ENCODE assay signal across 8 cellular contexts in the genomic region with DNA sequence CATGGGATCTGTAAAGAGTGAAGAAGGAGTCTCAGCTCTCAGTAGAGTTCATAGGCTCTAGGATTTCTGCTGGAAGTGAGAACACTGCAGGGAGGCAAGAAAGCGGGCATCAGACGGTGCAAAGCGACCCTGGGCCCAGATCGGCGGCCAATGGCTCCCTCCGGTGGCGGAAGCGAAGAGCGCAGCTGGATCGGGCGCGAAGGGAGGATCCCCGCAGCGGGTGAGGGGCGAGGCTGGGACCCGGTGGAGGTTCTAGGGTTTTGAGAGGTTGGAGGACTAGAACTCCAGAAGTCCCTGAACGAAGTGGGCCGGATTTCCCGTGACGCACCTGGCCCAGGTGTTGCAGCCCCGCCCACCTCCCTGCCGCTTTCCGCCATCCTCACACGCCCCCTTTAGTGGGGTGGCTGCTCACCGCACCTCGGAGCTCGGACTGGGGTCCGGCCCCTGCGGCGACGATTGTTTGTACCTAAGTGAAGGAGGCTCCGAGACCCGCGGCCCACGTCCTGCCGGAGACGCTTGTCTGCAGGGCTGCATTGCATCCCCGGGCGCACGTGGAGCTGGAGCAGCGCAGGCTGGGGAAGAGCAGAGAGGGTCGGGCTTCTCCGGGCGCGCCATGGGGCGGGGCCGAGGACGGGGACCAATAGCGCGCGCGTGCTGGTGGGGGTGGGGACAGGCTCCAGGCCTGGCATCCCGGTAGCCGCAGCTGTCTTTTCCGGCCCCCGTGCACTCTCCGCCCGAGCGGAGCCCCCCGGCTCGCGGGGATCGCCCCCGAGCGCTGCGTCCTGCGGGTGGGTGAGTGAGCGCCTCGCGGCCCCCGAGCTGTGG. TPM values are rescaled to one million over a fixed set of nuclear protein-coding genes. Genes with fewer than 3 reads are reported as not detected.
DNase-seq lines count a peak whose midpoint lies in the region; ATAC-seq and TF ChIP-seq lines count a peak whose summit lies in the region.

A gene with protein sequence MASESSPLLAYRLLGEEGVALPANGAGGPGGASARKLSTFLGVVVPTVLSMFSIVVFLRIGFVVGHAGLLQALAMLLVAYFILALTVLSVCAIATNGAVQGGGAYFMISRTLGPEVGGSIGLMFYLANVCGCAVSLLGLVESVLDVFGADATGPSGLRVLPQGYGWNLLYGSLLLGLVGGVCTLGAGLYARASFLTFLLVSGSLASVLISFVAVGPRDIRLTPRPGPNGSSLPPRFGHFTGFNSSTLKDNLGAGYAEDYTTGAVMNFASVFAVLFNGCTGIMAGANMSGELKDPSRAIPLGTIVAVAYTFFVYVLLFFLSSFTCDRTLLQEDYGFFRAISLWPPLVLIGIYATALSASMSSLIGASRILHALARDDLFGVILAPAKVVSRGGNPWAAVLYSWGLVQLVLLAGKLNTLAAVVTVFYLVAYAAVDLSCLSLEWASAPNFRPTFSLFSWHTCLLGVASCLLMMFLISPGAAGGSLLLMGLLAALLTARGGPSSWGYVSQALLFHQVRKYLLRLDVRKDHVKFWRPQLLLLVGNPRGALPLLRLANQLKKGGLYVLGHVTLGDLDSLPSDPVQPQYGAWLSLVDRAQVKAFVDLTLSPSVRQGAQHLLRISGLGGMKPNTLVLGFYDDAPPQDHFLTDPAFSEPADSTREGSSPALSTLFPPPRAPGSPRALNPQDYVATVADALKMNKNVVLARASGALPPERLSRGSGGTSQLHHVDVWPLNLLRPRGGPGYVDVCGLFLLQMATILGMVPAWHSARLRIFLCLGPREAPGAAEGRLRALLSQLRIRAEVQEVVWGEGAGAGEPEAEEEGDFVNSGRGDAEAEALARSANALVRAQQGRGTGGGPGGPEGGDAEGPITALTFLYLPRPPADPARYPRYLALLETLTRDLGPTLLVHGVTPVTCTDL (plus strand): TSS at position 666 of the 825 bp plus-strand sequence. CDS start 1,485 bp downstream, outside the sequence.

- H3K27ac ChIP-seq in Peyer's patch (peak within 1 kb of the TSS; percentile 54 to 89 (median 68)), esophagus muscularis mucosa (replicated peaks in 1 of 4) (peak within 1 kb of the TSS; percentile 76 to 89 (median 82)), muscle layer of duodenum (ENCODE audit: low read length) (peak within 1 kb of the TSS; percentile 16)

- WGBS in esophagus muscularis mucosa = 0% methylated on average over 9 of the region's 71 CpGs

- peaks cover 0 to 9% (median 0%) of the 10 kb centered on the region in 3 donors for H3K36me3 ChIP-seq in Peyer's patch
- H3K36me3 ChIP-seq in esophagus muscularis mucosa = peaks cover 0 to 25% (median 6%) of the 10 kb centered on the region in 4 donors
- peaks cover 0 to 6% of the 10 kb centered on the region in 2 donors for H3K36me3 ChIP-seq in muscle layer of duodenum (ENCODE audit: control insufficient read depth in 1 of 2, insufficient read depth in 2 of 2, low read length in 2 of 2)

- no peaks in the 10 kb centered on the region for H3K9me3 ChIP-seq in Peyer's patch
- no peaks in the 10 kb centered on the region for H3K9me3 ChIP-seq in esophagus muscularis mucosa
- no peaks in the 10 kb centered on the region for H3K9me3 ChIP-seq in muscle layer of duodenum (ENCODE audit: control insufficient read depth in 1 of 2, low read length in 2 of 2)

- no peaks in the 10 kb centered on the region for H3K27me3 Mint-ChIP-seq in activated T-cell treated with anti-CD3 and anti-CD28 coated beads, Interleukin-2, amount 50 U/mL, for 4 hours (ENCODE audit: low read depth)

- peaks cover 6% of the 10 kb centered on the region for H3K36me3 Mint-ChIP-seq in activated T-cell treated with anti-CD3 and anti-CD28 coated beads, Interleukin-2, amount 50 U/mL, for 4 hours (ENCODE audit: insufficient read depth)

- peak; percentile 95 for ATAC-seq in GM21529 (IDR thresholded peaks at IDR 0.05; ENCODE audit: unreplicated experiment)
- peak; percentile 98 to 99 for ATAC-seq in activated T-cell treated with anti-CD3 and anti-CD28 coated beads, Interleukin-2, amount 50 U/mL, for 4 hours

- H3K4me1 ChIP-seq in Peyer's patch (peaks cover 0 to 11% (median 0%) of the 10 kb centered on the region in 4 donors), esophagus muscularis mucosa (peaks cover 8 to 26% (median 25%) of the 10 kb centered on the region in 4 donors), muscle layer of duodenum (ENCODE audit: control insufficient read depth in 1 of 2, insufficient read depth in 2 of 2, low read length in 2 of 2) (peaks cover 5 to 18% of the 10 kb centered on the region in 2 donors)

- peaks cover 12% of the 10 kb centered on the region for H3K4me1 Mint-ChIP-seq in activated T-cell treated with anti-CD3 and anti-CD28 coated beads, Interleukin-2, amount 50 U/mL, for 4 hours (ENCODE audit: low read depth)

- TF ChIP-seq EP300 in esophagus muscularis mucosa (IDR thresholded peaks at IDR 0.05) = no peak

- peak within 1 kb of the TSS; percentile 59 to 89 (median 82) for H3K4me3 ChIP-seq in Peyer's patch
- H3K4me3 ChIP-seq in esophagus muscularis mucosa = peak within 1 kb of the TSS; percentile 75 to 84 (median 78)
- H3K4me3 ChIP-seq in muscle layer of duodenum (ENCODE audit: low read depth in 1 of 2, low read length in 2 of 2) = peak within 1 kb of the TSS; percentile 80 to 86

- intact Hi-C loops in esophagus muscularis mucosa (cut with DNase I) = loop anchor here (1.0 to 10.0 kb wide), 3 partner anchors 53 to 247 kb away; partner anchors contain the start of genes PCOLCE and POP7

- peak within 1 kb of the TSS; percentile 81 for H3K4me3 Mint-ChIP-seq in activated T-cell treated with anti-CD3 and anti-CD28 coated beads, Interleukin-2, amount 50 U/mL, for 4 hours

- H3K27me3 ChIP-seq in Peyer's patch (no peaks in the 10 kb centered on the region), esophagus muscularis mucosa (no peaks in the 10 kb centered on the region), muscle layer of duodenum (ENCODE audit: low read depth, low read length) (no peaks in the 10 kb centered on the region)

- no peaks in the 10 kb centered on the region for H3K9me3 Mint-ChIP-seq in activated T-cell treated with anti-CD3 and anti-CD28 coated beads, Interleukin-2, amount 50 U/mL, for 4 hours

- DNase-seq in DMS 273 treated with DMSO at 0.1 percent for 48 hours (lab: John Stamatoyannopoulos, UW) (peak; percentile 86), KG1 (lab: John Stamatoyannopoulos, UW) (peak; percentile 9), Peyer's patch (peak; percentile 90 to 96 (median 95)), esophagus muscularis mucosa (ENCODE audit: extremely low spot score) (peak; percentile 96)
- DNase-seq in activated T-cell treated with anti-CD3 and anti-CD28 coated beads, Interleukin-2, amount 50 U/mL, for 4 hours = peak; percentile 82
- peak; percentile 74 for DNase-seq in stimulated activated CD8-positive, alpha-beta memory T cell treated with anti-CD3 and anti-CD28 coated beads, Interleukin-7, amount 100 ng/mL, for 24 hours (ENCODE audit: low read depth)

- TF ChIP-seq CTCF in Peyer's patch (IDR thresholded peaks at IDR 0.05) (peak; percentile 81 to 94 (median 92)), esophagus muscularis mucosa (IDR thresholded peaks at IDR 0.05) (peak; percentile 92 to 94 (median 93))

- TF ChIP-seq POLR2A in Peyer's patch (IDR thresholded peaks at IDR 0.05) (peak in 1 of 2 donors; percentile 13), esophagus muscularis mucosa (IDR thresholded peaks at IDR 0.05; ENCODE audit: low read depth) (no peak)

RNA-seq across cellular contexts. Expression of the gene that starts here (rescaled TPM):
- total RNA-seq in Peyer's patch (10 to 100 TPM; 24.8 to 51.1 (median 28.2) TPM), esophagus muscularis mucosa (10 to 100 TPM; 15.0 to 26.0 (median 19.9) TPM)
- 10 to 100 TPM; 22.9 to 31.7 (median 29.6) TPM for total RNA-seq in activated T-cell treated with anti-CD3 and anti-CD28 coated beads, Interleukin-2, amount 50 U/mL, for 4 hours

Comparison
In these comparisons a context has a peak if more than half of its experiments do, and no peak if none do; other contexts are left out.
1. Peak in every context shown above with its lines: DNase-seq, ATAC-seq, H3K4me3 ChIP-seq and H3K27ac ChIP-seq.
2. DNase-seq: peak in every context shown above with its lines; median percentile 96 in esophagus muscularis mucosa; 95 in Peyer's patch; 86 in DMS 273 treated with DMSO at 0.1 percent for 48 hours; 82 in activated T-cell treated with anti-CD3 and anti-CD28 coated beads, Interleukin-2, amount 50 U/mL, for 4 hours; 74 in stimulated activated CD8-positive, alpha-beta memory T cell treated with anti-CD3 and anti-CD28 coated beads, Interleukin-7, amount 100 ng/mL, for 24 hours; 9 in KG1.
3. H3K27ac ChIP-seq: peak in every context shown above with its lines; median percentile 82 in esophagus muscularis mucosa; 68 in Peyer's patch; 16 in muscle layer of duodenum.